Comparison of ENCODE assay signal across 8 cellular contexts in genomic region chr19:16896098-16896912, GRCh38. TPM values are rescaled to one million over a fixed set of nuclear protein-coding genes. Genes with fewer than 3 reads are reported as not detected.
DNase-seq lines count a peak whose midpoint lies in the region; ATAC-seq, FAIRE-seq and TF ChIP-seq lines count a peak whose summit lies in the region.

No MANE protein-coding gene starts in this region.

- no peaks in the 10 kb centered on the region for H3K9me3 Mint-ChIP-seq in naive B cell

- no peak for ATAC-seq in naive B cell (ENCODE audit: low read depth in 2 of 2)

- H3K27ac ChIP-seq in HL-60 (replicated peaks) = no peak overlapping the region

- no peak for FAIRE-seq in RCC 7860 (lab: Jason Lieb, UNC)

- no peaks in the 10 kb centered on the region for H3K36me3 Mint-ChIP-seq in naive B cell

- peak overlapping the region in 3 of 6 donors; percentile 16 to 56 (median 39) for H3K27ac Mint-ChIP-seq in naive B cell

- peaks cover 29 to 68% (median 64%) of the 10 kb centered on the region in 3 donors for H3K4me1 Mint-ChIP-seq in naive B cell

- no peak for TF ChIP-seq CTCF in GM12875 (IDR thresholded peaks at IDR 0.05; ENCODE audit: borderline replicate concordance, insufficient read depth, low read depth, low read length)
- TF ChIP-seq CTCF in HL-60 (IDR thresholded peaks at IDR 0.05; ENCODE audit: insufficient read depth, low read length) = no peak
- TF ChIP-seq CTCF in choroid plexus epithelial cell (conservative IDR thresholded peaks at IDR 0.05; ENCODE audit: low read depth, low read length) = no peak

- H3K4me3 Mint-ChIP-seq in naive B cell = peak overlapping the region; percentile 70 to 91 (median 78)

- DNase-seq in HL-60 (ENCODE audit: low read depth in 1 of 2, low spot score in 1 of 2) (no peak), choroid plexus epithelial cell (ENCODE audit: low read depth) (no peak), naive B cell (no peak), RCC 7860 (ENCODE audit: low spot score) (no peak)
- DNase-seq in central memory CD4-positive, alpha-beta T cell = no peak
- no peak for DNase-seq in stimulated activated CD8-positive, alpha-beta memory T cell treated with anti-CD3 and anti-CD28 coated beads, Interleukin-4, amount 100 ng/mL, for 48 hours
- DNase-seq in activated CD8-positive, alpha-beta memory T cell treated with anti-CD3 and anti-CD28 coated beads, Interleukin-2, amount 50 U/mL, for 4 hours = no peak

- peak overlapping the region; percentile 36 for H3K4me3 ChIP-seq in GM12875 (ENCODE audit: low read depth, low read length)
- H3K4me3 ChIP-seq in HL-60 (replicated peaks; ENCODE audit: insufficient read depth, low read length) = peak overlapping the region; percentile 16
- peak overlapping the region; percentile 54 for H3K4me3 ChIP-seq in choroid plexus epithelial cell (ENCODE audit: low read depth, low read length)

- peaks cover 19% of the 10 kb centered on the region for H3K27me3 ChIP-seq in HL-60 (ENCODE audit: insufficient read depth, poor library complexity, severe bottlenecking)

- H3K27me3 Mint-ChIP-seq in naive B cell = peaks cover 0 to 20% (median 5%) of the 10 kb centered on the region in 3 donors

RNA-seq across cellular contexts. Expression of gene F2RL3, which starts 7.5 kb away (rescaled TPM):
- under 1 TPM in 1 of 6 donors, not detected in 5; 0.17 TPM for polyA plus RNA-seq in naive B cell (ENCODE audit: low read depth in 6 of 6)
